Comparison of ENCODE assay signal across 13 cellular contexts in genomic region chr20:258963-259362, GRCh38. TPM values are rescaled to one million over a fixed set of nuclear protein-coding genes. Genes with fewer than 3 reads are reported as not detected.
A peak's percentile ranks its signal among the peaks of the same experiment; 100 is the strongest.
DNase-seq lines count a peak whose midpoint lies in the region; ATAC-seq and TF ChIP-seq lines count a peak whose summit lies in the region.
"Had no signal": no experiment of that assay in that cellular context is flagged by ENCODE, and none has a peak within 500 bp of the region (broad histone marks: within the 10 kb centered on the region; RNA-seq: fewer than 3 reads in every experiment).

No MANE protein-coding gene starts in this region.

- no peaks in the 10 kb centered on the region for H3K36me3 Mint-ChIP-seq in stimulated activated naive B cell treated with anti-CD40 and anti-IgM and Interleukin-4, amounts not matched to agents 10 μg/mL and 1 μg/mL and 100 μg/mL, for 72 hours
- no peaks in the 10 kb centered on the region for H3K36me3 Mint-ChIP-seq in immature natural killer cell

- TF ChIP-seq EP300 in suprapubic skin (IDR thresholded peaks at IDR 0.05), result no peak

- intact Hi-C loops in upper lobe of right lung (cut with DNase I), result no loop called here

- no peak for DNase-seq in stimulated activated naive CD8-positive, alpha-beta T cell treated with anti-CD3 and anti-CD28 coated beads, Interleukin-15, amount 100 ng/mL, for 72 hours
- no peak for DNase-seq in stimulated activated naive CD8-positive, alpha-beta T cell treated with anti-CD3 and anti-CD28 coated beads, Interleukin-15, Interleukin-2, amounts not matched to agents 100 U/mL and 50 U/mL, for 24 hours
- DNase-seq in NAMALWA (ENCODE audit: low spot score) (peak; percentile 17), cerebellar cortex (ENCODE audit: low spot score) (peak; percentile 42), upper lobe of right lung (no peak), suprapubic skin (ENCODE audit: low spot score in 2 of 2) (no peak), immature natural killer cell (no peak)
- no peak for DNase-seq in stimulated activated naive B cell treated with anti-CD40 and anti-IgM and Interleukin-4, amounts not matched to agents 10 μg/mL and 1 μg/mL and 100 μg/mL, for 72 hours
- DNase-seq: activated CD4-positive, CD25-positive, alpha-beta regulatory T cell; cerebellar nuclear complex; kidney; NCI-H1694 had no signal

- TF ChIP-seq POLR2A in suprapubic skin (IDR thresholded peaks at IDR 0.05), result no peak

- TF ChIP-seq CTCF in upper lobe of right lung (IDR thresholded peaks at IDR 0.05), result peak; percentile 14
- TF ChIP-seq CTCF in suprapubic skin (IDR thresholded peaks at IDR 0.05), result no peak

- no peak overlapping the region for H3K4me3 Mint-ChIP-seq in stimulated activated naive CD8-positive, alpha-beta T cell treated with anti-CD3 and anti-CD28 coated beads, Interleukin-15, amount 100 ng/mL, for 72 hours
- H3K4me3 Mint-ChIP-seq in stimulated activated naive B cell treated with anti-CD40 and anti-IgM and Interleukin-4, amounts not matched to agents 10 μg/mL and 1 μg/mL and 100 μg/mL, for 72 hours, result no peak overlapping the region
- no peak overlapping the region for H3K4me3 Mint-ChIP-seq in immature natural killer cell

- 62% methylated on average over 8 of the region's 8 CpGs for WGBS in suprapubic skin

- H3K27ac ChIP-seq in upper lobe of right lung (no peak overlapping the region), suprapubic skin (no peak overlapping the region)
- H3K27ac ChIP-seq: thoracic aorta had no signal

- H3K27ac Mint-ChIP-seq in stimulated activated naive CD8-positive, alpha-beta T cell treated with anti-CD3 and anti-CD28 coated beads, Interleukin-15, amount 100 ng/mL, for 72 hours, result no peak overlapping the region
- no peak overlapping the region for H3K27ac Mint-ChIP-seq in stimulated activated naive B cell treated with anti-CD40 and anti-IgM and Interleukin-4, amounts not matched to agents 10 μg/mL and 1 μg/mL and 100 μg/mL, for 72 hours
- H3K27ac Mint-ChIP-seq in immature natural killer cell, result no peak overlapping the region

- H3K27me3 Mint-ChIP-seq in stimulated activated naive CD8-positive, alpha-beta T cell treated with anti-CD3 and anti-CD28 coated beads, Interleukin-15, amount 100 ng/mL, for 72 hours, result peaks cover 8% of the 10 kb centered on the region
- peaks cover 11 to 18% of the 10 kb centered on the region in 2 donors for H3K27me3 Mint-ChIP-seq in stimulated activated naive B cell treated with anti-CD40 and anti-IgM and Interleukin-4, amounts not matched to agents 10 μg/mL and 1 μg/mL and 100 μg/mL, for 72 hours
- H3K27me3 Mint-ChIP-seq in immature natural killer cell (ENCODE audit: low read depth in 3 of 3), result peaks cover 1 to 4% (median 2%) of the 10 kb centered on the region in 3 donors

- H3K27me3 ChIP-seq in upper lobe of right lung, result peaks cover 6% of the 10 kb centered on the region
- H3K27me3 ChIP-seq in suprapubic skin, result peaks cover 10% of the 10 kb centered on the region

- H3K4me3 ChIP-seq in upper lobe of right lung, result no peak overlapping the region
- H3K4me3 ChIP-seq in suprapubic skin, result no peak overlapping the region
- H3K4me3 ChIP-seq: thoracic aorta had no signal

- H3K4me1 ChIP-seq in upper lobe of right lung (no peaks in the 10 kb centered on the region), suprapubic skin (no peaks in the 10 kb centered on the region)

- no peaks in the 10 kb centered on the region for H3K9me3 Mint-ChIP-seq in stimulated activated naive CD8-positive, alpha-beta T cell treated with anti-CD3 and anti-CD28 coated beads, Interleukin-15, amount 100 ng/mL, for 72 hours
- H3K9me3 Mint-ChIP-seq in stimulated activated naive B cell treated with anti-CD40 and anti-IgM and Interleukin-4, amounts not matched to agents 10 μg/mL and 1 μg/mL and 100 μg/mL, for 72 hours, result no peaks in the 10 kb centered on the region
- H3K9me3 Mint-ChIP-seq in immature natural killer cell, result no peaks in the 10 kb centered on the region

- peak; percentile 55 for ATAC-seq in stimulated activated naive CD8-positive, alpha-beta T cell treated with anti-CD3 and anti-CD28 coated beads, Interleukin-15, amount 100 ng/mL, for 72 hours
- ATAC-seq in stimulated activated naive CD8-positive, alpha-beta T cell treated with anti-CD3 and anti-CD28 coated beads, Interleukin-15, Interleukin-2, amounts not matched to agents 100 U/mL and 50 U/mL, for 24 hours, result no peak
- ATAC-seq in upper lobe of right lung, result peak; percentile 57
- ATAC-seq in stimulated activated naive B cell treated with anti-CD40 and anti-IgM and Interleukin-4, amounts not matched to agents 10 μg/mL and 1 μg/mL and 100 μg/mL, for 72 hours (replicated peaks), result no peak

- no peaks in the 10 kb centered on the region for H3K9me3 ChIP-seq in upper lobe of right lung
- H3K9me3 ChIP-seq in suprapubic skin, result no peaks in the 10 kb centered on the region
- H3K9me3 ChIP-seq: thoracic aorta had no signal

- H3K36me3 ChIP-seq in upper lobe of right lung, result no peaks in the 10 kb centered on the region
- H3K36me3 ChIP-seq in suprapubic skin, result no peaks in the 10 kb centered on the region
- H3K36me3 ChIP-seq: thoracic aorta had no signal

- H3K4me1 Mint-ChIP-seq in stimulated activated naive CD8-positive, alpha-beta T cell treated with anti-CD3 and anti-CD28 coated beads, Interleukin-15, amount 100 ng/mL, for 72 hours, result peaks cover 16% of the 10 kb centered on the region
- H3K4me1 Mint-ChIP-seq in stimulated activated naive B cell treated with anti-CD40 and anti-IgM and Interleukin-4, amounts not matched to agents 10 μg/mL and 1 μg/mL and 100 μg/mL, for 72 hours, result peaks cover 0 to 1% of the 10 kb centered on the region in 2 donors
- H3K4me1 Mint-ChIP-seq in immature natural killer cell, result no peaks in the 10 kb centered on the region

RNA-seq across cellular contexts. Expression of gene DEFB132, which starts 1.4 kb away (rescaled TPM):
- not detected for total RNA-seq in upper lobe of right lung
- under 1 TPM in 1 of 4 donors, not detected in 3; 0.34 TPM for total RNA-seq in suprapubic skin
- polyA plus RNA-seq in immature natural killer cell, result not detected
- total RNA-seq: kidney, thoracic aorta had no signal

RNA-seq across cellular contexts. Expression of gene C20orf96, which starts 31.6 kb away (rescaled TPM):
- total RNA-seq in upper lobe of right lung (8.8 TPM), suprapubic skin (1 to 10 TPM in 2 of 4 donors, under 1 TPM in 2; 0.91 to 5.1 (median 2.0) TPM)
- polyA plus RNA-seq in immature natural killer cell, result under 1 TPM; 0.23 to 0.50 (median 0.32) TPM

RNA-seq across cellular contexts. Expression of gene DEFB129, which starts 31.9 kb away (rescaled TPM):
- total RNA-seq in upper lobe of right lung, result not detected
- total RNA-seq in suprapubic skin, result not detected
- not detected for polyA plus RNA-seq in immature natural killer cell
- total RNA-seq: kidney, thoracic aorta had no signal

RNA-seq across cellular contexts. Expression of gene ZCCHC3, which starts 38.4 kb away (rescaled TPM):
- total RNA-seq in upper lobe of right lung (15.7 TPM), suprapubic skin (10 to 100 TPM in 1 of 4 donors, 1 to 10 TPM in 3; 8.1 to 11.2 (median 8.8) TPM)
- polyA plus RNA-seq in immature natural killer cell, result 10 to 100 TPM in 1 of 3 donors, 1 to 10 TPM in 2; 2.1 to 14.0 (median 6.1) TPM

Comparison
In these comparisons a context has a peak if more than half of its experiments do, and no peak if none do; other contexts are left out.
1. ATAC-seq: peak in stimulated activated naive CD8-positive, alpha-beta T cell treated with anti-CD3 and anti-CD28 coated beads, Interleukin-15, amount 100 ng/mL, for 72 hours (single experiment) and upper lobe of right lung (single experiment); none in stimulated activated naive CD8-positive, alpha-beta T cell treated with anti-CD3 and anti-CD28 coated beads, Interleukin-15, Interleukin-2, amounts not matched to agents 100 U/mL and 50 U/mL, for 24 hours (single experiment) and stimulated activated naive B cell treated with anti-CD40 and anti-IgM and Interleukin-4, amounts not matched to agents 10 μg/mL and 1 μg/mL and 100 μg/mL, for 72 hours (0 of 2).
2. DNase-seq: peak in NAMALWA (single experiment) and cerebellar cortex (single experiment); none in stimulated activated naive CD8-positive, alpha-beta T cell treated with anti-CD3 and anti-CD28 coated beads, Interleukin-15, amount 100 ng/mL, for 72 hours (0 of 2), stimulated activated naive CD8-positive, alpha-beta T cell treated with anti-CD3 and anti-CD28 coated beads, Interleukin-15, Interleukin-2, amounts not matched to agents 100 U/mL and 50 U/mL, for 24 hours (single experiment), upper lobe of right lung (single experiment), stimulated activated naive B cell treated with anti-CD40 and anti-IgM and Interleukin-4, amounts not matched to agents 10 μg/mL and 1 μg/mL and 100 μg/mL, for 72 hours (single experiment), suprapubic skin (0 of 2) and immature natural killer cell (0 of 3).